ENCODE assay signal across 28 cellular contexts in the genomic region with DNA sequence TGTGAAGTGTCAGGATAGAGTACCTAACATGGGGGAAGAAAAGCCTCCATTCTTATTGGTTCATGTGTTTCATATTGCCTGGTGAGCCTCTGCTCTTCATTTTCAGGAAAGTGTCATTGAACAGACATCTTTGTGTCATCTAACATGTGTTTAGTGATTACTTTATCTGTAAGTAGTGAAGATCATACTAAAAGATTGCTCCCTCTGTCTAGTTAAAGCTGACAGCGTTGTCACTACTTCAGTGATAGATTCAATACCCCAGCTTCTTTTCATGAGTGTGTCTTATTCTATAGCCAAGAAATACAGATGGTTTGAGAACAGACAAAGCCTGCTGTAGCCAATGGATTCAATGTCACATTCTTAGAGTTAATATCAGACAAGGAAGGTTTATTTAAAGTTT.
"Had no signal": no experiment of that assay in that cellular context is flagged by ENCODE, and none has a peak within 500 bp of the region (broad histone marks: within the 10 kb centered on the region; RNA-seq: fewer than 3 reads in every experiment).

No MANE protein-coding gene starts in this region.

- DNase-seq: stimulated activated CD4-positive, alpha-beta T cell treated with anti-CD3 and anti-CD28 coated beads, Interleukin-2, amount 100 ng/mL, for 48 hours; stimulated activated CD4-positive, alpha-beta T cell treated with anti-CD3 and anti-CD28 coated beads, Interleukin-4, amount 100 ng/mL, for 1 hour; stimulated activated CD4-positive, alpha-beta T cell treated with anti-CD3 and anti-CD28 coated beads, Interleukin-4, amount 100 ng/mL, for 24 hours; stimulated activated CD4-positive, alpha-beta T cell treated with anti-CD3 and anti-CD28 coated beads, Interleukin-4, amount 100 ng/mL, for 4 hours; stimulated activated CD8-positive, alpha-beta memory T cell treated with anti-CD3 and anti-CD28 coated beads, Interleukin-4, amount 100 ng/mL, for 48 hours; stimulated activated naive B cell treated with anti-CD40 and anti-IgM and Interleukin-4, amounts not matched to agents 10 μg/mL and 1 μg/mL and 100 μg/mL, for 72 hours; stimulated activated naive CD4-positive, alpha-beta T cell; stimulated activated naive CD4-positive, alpha-beta T cell treated with Interleukin-2 at 50 U/mL for 16 hours; stimulated activated naive CD8-positive, alpha-beta T cell treated with anti-CD3 and anti-CD28 coated beads, Interleukin-15, amount 100 ng/mL, for 72 hours; stimulated activated naive CD8-positive, alpha-beta T cell treated with anti-CD3 and anti-CD28 coated beads, Interleukin-15, Interleukin-2, amounts not matched to agents 100 U/mL and 50 U/mL, for 24 hours; stomach; substantia nigra; testis; thyroid gland; tibial artery; transverse colon; trophoblast cell; upper lobe of left lung; upper lobe of right lung; uterus had no signal

- H3K4me3 Mint-ChIP-seq: stimulated activated effector memory CD8-positive, alpha-beta T cell treated with anti-CD3 and anti-CD28 coated beads, Interleukin-12 subunit alpha, Interleukin-12 subunit beta, amount 100 ng/mL, for 72 hours; stimulated activated memory B cell treated with anti-CD40 and anti-IgM and Interleukin-4, amounts not matched to agents 10 μg/mL and 1 μg/mL and 100 μg/mL, for 72 hours; stimulated activated naive B cell treated with anti-CD40 and anti-IgM and Interleukin-4, amounts not matched to agents 10 μg/mL and 1 μg/mL and 100 μg/mL, for 72 hours; stimulated activated naive CD8-positive, alpha-beta T cell treated with anti-CD3 and anti-CD28 coated beads, Interleukin-15, amount 100 ng/mL, for 72 hours; stimulated activated naive CD8-positive, alpha-beta T cell treated with anti-CD3 and anti-CD28 coated beads, Interleukin-15, Interleukin-2, amounts not matched to agents 100 ng/mL and 50 ng/mL, for 24 hours; type B pancreatic cell had no signal

- H3K4me3 ChIP-seq: stomach, suprapubic skin, testis, thoracic aorta, thyroid gland, tibial artery, tibial nerve, transverse colon, upper lobe of left lung, upper lobe of right lung, uterus, vagina had no signal

- H3K36me3 ChIP-seq: stomach, suprapubic skin, thoracic aorta, thyroid gland, tibial artery, tibial nerve, transverse colon, upper lobe of left lung, upper lobe of right lung, uterus, vagina had no signal

- H3K27me3 Mint-ChIP-seq: stimulated activated memory B cell treated with anti-CD40 and anti-IgM and Interleukin-4, amounts not matched to agents 10 μg/mL and 1 μg/mL and 100 μg/mL, for 72 hours; stimulated activated naive B cell treated with anti-CD40 and anti-IgM and Interleukin-4, amounts not matched to agents 10 μg/mL and 1 μg/mL and 100 μg/mL, for 72 hours had no signal

- H3K36me3 Mint-ChIP-seq: stimulated activated effector memory CD8-positive, alpha-beta T cell treated with anti-CD3 and anti-CD28 coated beads, Interleukin-12 subunit alpha, Interleukin-12 subunit beta, amount 100 ng/mL, for 72 hours; stimulated activated memory B cell treated with anti-CD40 and anti-IgM and Interleukin-4, amounts not matched to agents 10 μg/mL and 1 μg/mL and 100 μg/mL, for 72 hours; stimulated activated naive B cell treated with anti-CD40 and anti-IgM and Interleukin-4, amounts not matched to agents 10 μg/mL and 1 μg/mL and 100 μg/mL, for 72 hours; type B pancreatic cell had no signal

- H3K27ac Mint-ChIP-seq: stimulated activated effector memory CD8-positive, alpha-beta T cell treated with anti-CD3 and anti-CD28 coated beads, Interleukin-12 subunit alpha, Interleukin-12 subunit beta, amount 100 ng/mL, for 72 hours; stimulated activated memory B cell treated with anti-CD40 and anti-IgM and Interleukin-4, amounts not matched to agents 10 μg/mL and 1 μg/mL and 100 μg/mL, for 72 hours; stimulated activated naive B cell treated with anti-CD40 and anti-IgM and Interleukin-4, amounts not matched to agents 10 μg/mL and 1 μg/mL and 100 μg/mL, for 72 hours; stimulated activated naive CD8-positive, alpha-beta T cell treated with anti-CD3 and anti-CD28 coated beads, Interleukin-15, Interleukin-2, amounts not matched to agents 100 ng/mL and 50 ng/mL, for 24 hours; type B pancreatic cell had no signal

- H3K27ac ChIP-seq: stomach, suprapubic skin, testis, thoracic aorta, thyroid gland, tibial artery, tibial nerve, transverse colon, upper lobe of left lung, upper lobe of right lung, uterus, vagina had no signal

- H3K9me3 Mint-ChIP-seq: stimulated activated effector memory CD8-positive, alpha-beta T cell treated with anti-CD3 and anti-CD28 coated beads, Interleukin-12 subunit alpha, Interleukin-12 subunit beta, amount 100 ng/mL, for 72 hours; stimulated activated naive CD8-positive, alpha-beta T cell treated with anti-CD3 and anti-CD28 coated beads, Interleukin-15, amount 100 ng/mL, for 72 hours; stimulated activated naive CD8-positive, alpha-beta T cell treated with anti-CD3 and anti-CD28 coated beads, Interleukin-15, Interleukin-2, amounts not matched to agents 100 ng/mL and 50 ng/mL, for 24 hours; type B pancreatic cell had no signal

- H3K27me3 ChIP-seq: stomach, suprapubic skin, testis, thyroid gland, tibial artery, tibial nerve, transverse colon, upper lobe of left lung, upper lobe of right lung, uterus, vagina had no signal

- H3K4me1 ChIP-seq: suprapubic skin, testis, tibial artery, upper lobe of left lung, upper lobe of right lung, uterus, vagina had no signal

- H3K9me3 ChIP-seq: stomach, suprapubic skin, testis, thoracic aorta, thyroid gland, tibial artery, tibial nerve, transverse colon, upper lobe of left lung, upper lobe of right lung, uterus, vagina had no signal

- H3K4me1 Mint-ChIP-seq: stimulated activated effector memory CD8-positive, alpha-beta T cell treated with anti-CD3 and anti-CD28 coated beads, Interleukin-12 subunit alpha, Interleukin-12 subunit beta, amount 100 ng/mL, for 72 hours; stimulated activated memory B cell treated with anti-CD40 and anti-IgM and Interleukin-4, amounts not matched to agents 10 μg/mL and 1 μg/mL and 100 μg/mL, for 72 hours; stimulated activated naive B cell treated with anti-CD40 and anti-IgM and Interleukin-4, amounts not matched to agents 10 μg/mL and 1 μg/mL and 100 μg/mL, for 72 hours; stimulated activated naive CD8-positive, alpha-beta T cell treated with anti-CD3 and anti-CD28 coated beads, Interleukin-15, amount 100 ng/mL, for 72 hours had no signal
